Comparison of ENCODE assay signal across 1 cellular context in genomic region chr6:107511410-107512070, GRCh38.
TF ChIP-seq lines count a peak whose summit lies in the region.

No MANE protein-coding gene starts in this region.

TF ChIP-seq in H1, 55 proteins besides CTCF, POLR2A, EP300 and RAD21:
- TF ChIP-seq TAF7 (optimal IDR thresholded peaks at IDR 0.05; ENCODE audit: borderline replicate concordance, low read depth, low read length) (no peak), ZNF274 (IDR thresholded peaks at IDR 0.05; ENCODE audit: borderline replicate concordance, extremely low read depth, low read length) (no peak), SUZ12 (IDR thresholded peaks at IDR 0.05; ENCODE audit: low read length) (no peak), BRCA1 (IDR thresholded peaks at IDR 0.05; ENCODE audit: low read depth, low read length) (no peak), CEBPB (IDR thresholded peaks at IDR 0.05; ENCODE audit: low read depth, low read length) (no peak), SIN3A (conservative IDR thresholded peaks at IDR 0.05 in 1 of 2, IDR thresholded peaks at IDR 0.05 in 1 of 2; ENCODE audit: low read depth in 1 of 2, low read length in 2 of 2) (no peak), BCL11A (IDR thresholded peaks at IDR 0.05; ENCODE audit: low read depth in 2 of 2, low read length in 2 of 2) (no peak), KDM4A (IDR thresholded peaks at IDR 0.05; ENCODE audit: low read depth, low read length, severe bottlenecking) (no peak), HDAC2 (IDR thresholded peaks at IDR 0.05; ENCODE audit: borderline replicate concordance in 1 of 2, low read depth in 2 of 2, low read length in 2 of 2) (no peak), CTBP2 (IDR thresholded peaks at IDR 0.05; ENCODE audit: borderline replicate concordance, insufficient read depth, insufficient read length, low read length) (no peak)
TF ChIP-seq in H1: peak in this region for 0.
